ENCODE assay signal across 8 cellular contexts in the genomic region with DNA sequence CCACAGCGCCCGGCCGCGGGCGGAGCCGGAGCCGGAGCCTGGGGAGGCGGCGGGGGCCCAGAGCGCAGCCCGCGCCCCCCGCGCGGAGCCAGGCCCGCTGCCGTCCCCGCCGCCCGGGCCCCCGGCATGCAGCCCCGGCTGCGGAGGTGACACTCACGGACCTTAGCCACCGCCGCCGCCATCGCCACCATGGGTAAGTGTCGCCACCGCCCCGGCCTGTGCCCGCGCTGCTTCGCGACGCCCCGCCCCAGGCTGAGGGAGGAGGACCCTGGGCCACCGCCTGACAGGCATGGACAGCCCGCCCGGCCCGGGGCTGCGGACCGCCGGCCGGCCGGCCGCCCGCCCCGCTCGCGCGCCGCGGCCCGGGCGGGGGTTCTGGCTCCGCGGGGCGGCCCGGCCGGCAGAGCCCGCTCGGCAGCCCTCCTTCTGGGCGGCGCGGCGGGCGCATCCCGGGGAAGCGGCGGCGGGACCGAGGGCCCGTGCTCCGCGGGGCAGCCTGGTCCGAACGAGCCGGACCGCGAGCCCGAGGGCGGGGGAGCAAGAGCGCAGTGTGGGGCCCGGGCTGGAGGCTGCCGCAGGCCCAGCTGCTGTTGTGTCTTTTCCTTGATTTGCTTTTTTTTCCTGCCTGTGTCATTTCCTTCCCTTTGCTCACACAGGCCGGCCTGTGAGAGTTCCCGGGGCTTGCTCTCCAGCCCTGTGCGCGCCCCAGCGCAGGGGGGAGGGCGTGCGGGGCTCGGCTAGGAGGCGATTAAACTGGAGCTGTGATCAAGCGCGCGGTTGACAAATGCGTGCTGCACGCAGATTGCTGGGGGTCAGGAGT. TPM values are rescaled to one million over a fixed set of nuclear protein-coding genes. Genes with fewer than 3 reads are reported as not detected.
DNase-seq lines count a peak whose midpoint lies in the region; ATAC-seq and TF ChIP-seq lines count a peak whose summit lies in the region.

No MANE protein-coding gene starts in this region.

- H3K9ac ChIP-seq in NT2/D1 (ENCODE audit: insufficient read length, low read depth): peak overlapping the region; percentile 91

- peaks cover 7% of the 10 kb centered on the region for H3K36me3 Mint-ChIP-seq in activated T-cell treated with anti-CD3 and anti-CD28 coated beads, Interleukin-2, amount 50 U/mL, for 24 hours (ENCODE audit: low read depth)
- peaks cover 3 to 4% of the 10 kb centered on the region in 2 donors for H3K36me3 Mint-ChIP-seq in stimulated activated naive B cell treated with anti-CD40 and anti-IgM and Interleukin-4, amounts not matched to agents 10 μg/mL and 1 μg/mL and 100 μg/mL, for 72 hours

- H3K4me1 Mint-ChIP-seq in activated T-cell treated with anti-CD3 and anti-CD28 coated beads, Interleukin-2, amount 50 U/mL, for 24 hours (ENCODE audit: low read depth): peaks cover 46% of the 10 kb centered on the region
- peaks cover 15 to 49% of the 10 kb centered on the region in 2 donors for H3K4me1 Mint-ChIP-seq in stimulated activated naive B cell treated with anti-CD40 and anti-IgM and Interleukin-4, amounts not matched to agents 10 μg/mL and 1 μg/mL and 100 μg/mL, for 72 hours

- H3K4me3 ChIP-seq in AG10803 (ENCODE audit: low read length): peak overlapping the region; percentile 75
- peak overlapping the region; percentile 76 for H3K4me3 ChIP-seq in NT2/D1 (ENCODE audit: insufficient read length, low read depth)

- peak overlapping the region; percentile 99 for H3K4me3 Mint-ChIP-seq in activated T-cell treated with anti-CD3 and anti-CD28 coated beads, Interleukin-2, amount 50 U/mL, for 24 hours
- H3K4me3 Mint-ChIP-seq in stimulated activated naive B cell treated with anti-CD40 and anti-IgM and Interleukin-4, amounts not matched to agents 10 μg/mL and 1 μg/mL and 100 μg/mL, for 72 hours: peak overlapping the region; percentile 97 to 100

- no peaks in the 10 kb centered on the region for H3K27me3 ChIP-seq in NT2/D1 (ENCODE audit: insufficient read depth, insufficient read length)

- TF ChIP-seq POLR2A in erythroblast (IDR thresholded peaks at IDR 0.05; ENCODE audit: low read length): no peak

- H3K4me1 ChIP-seq in NT2/D1 (ENCODE audit: insufficient read depth, insufficient read length): no peaks in the 10 kb centered on the region

- ATAC-seq in GM19023 (IDR thresholded peaks at IDR 0.05; ENCODE audit: unreplicated experiment): peak; percentile 31
- ATAC-seq in HG03196 (IDR thresholded peaks at IDR 0.05; ENCODE audit: unreplicated experiment): peak; percentile 25
- peak; percentile 43 to 48 for ATAC-seq in stimulated activated naive B cell treated with anti-CD40 and anti-IgM and Interleukin-4, amounts not matched to agents 10 μg/mL and 1 μg/mL and 100 μg/mL, for 72 hours (replicated peaks)

- no peaks in the 10 kb centered on the region for H3K36me3 ChIP-seq in NT2/D1 (ENCODE audit: insufficient read depth, insufficient read length, low read length)

- H3K27ac Mint-ChIP-seq in activated T-cell treated with anti-CD3 and anti-CD28 coated beads, Interleukin-2, amount 50 U/mL, for 24 hours: peak overlapping the region; percentile 94
- peak overlapping the region; percentile 94 for H3K27ac Mint-ChIP-seq in stimulated activated naive B cell treated with anti-CD40 and anti-IgM and Interleukin-4, amounts not matched to agents 10 μg/mL and 1 μg/mL and 100 μg/mL, for 72 hours

- no peaks in the 10 kb centered on the region for H3K9me3 ChIP-seq in NT2/D1 (ENCODE audit: insufficient read depth, low read length)

- H3K27me3 Mint-ChIP-seq in activated T-cell treated with anti-CD3 and anti-CD28 coated beads, Interleukin-2, amount 50 U/mL, for 24 hours: no peaks in the 10 kb centered on the region
- H3K27me3 Mint-ChIP-seq in stimulated activated naive B cell treated with anti-CD40 and anti-IgM and Interleukin-4, amounts not matched to agents 10 μg/mL and 1 μg/mL and 100 μg/mL, for 72 hours: no peaks in the 10 kb centered on the region

- no peaks in the 10 kb centered on the region for H3K9me3 Mint-ChIP-seq in activated T-cell treated with anti-CD3 and anti-CD28 coated beads, Interleukin-2, amount 50 U/mL, for 24 hours
- H3K9me3 Mint-ChIP-seq in stimulated activated naive B cell treated with anti-CD40 and anti-IgM and Interleukin-4, amounts not matched to agents 10 μg/mL and 1 μg/mL and 100 μg/mL, for 72 hours: no peaks in the 10 kb centered on the region

- TF ChIP-seq CTCF in AG10803 (conservative IDR thresholded peaks at IDR 0.05; ENCODE audit: low read length): no peak

- DNase-seq in AG10803 (ENCODE audit: low read depth) (peak; percentile 52), NT2/D1 (ENCODE audit: low read depth, low spot score) (no peak), erythroblast (lab: John Stamatoyannopoulos, UW) (peak; percentile 76 to 79), mucosa of gallbladder (ENCODE audit: low spot score) (peak; percentile 66)
- DNase-seq in activated T-cell treated with anti-CD3 and anti-CD28 coated beads, Interleukin-2, amount 50 U/mL, for 24 hours: peak; percentile 79
- peak; percentile 42 for DNase-seq in stimulated activated naive B cell treated with anti-CD40 and anti-IgM and Interleukin-4, amounts not matched to agents 10 μg/mL and 1 μg/mL and 100 μg/mL, for 72 hours

RNA-seq across cellular contexts. Expression of a gene that starts 0.6 kb away (rescaled TPM):
- total RNA-seq in mucosa of gallbladder: 39.5 TPM

RNA-seq across cellular contexts. Expression of a gene that starts 22.1 kb away (rescaled TPM):
- total RNA-seq in mucosa of gallbladder: 20.0 TPM
